In genomic region chr7:151339651-151340377, GRCh38 we compare ENCODE assay signal across 1 cellular context.
TF ChIP-seq lines count a peak whose summit lies in the region.

No MANE protein-coding gene starts in this region.

TF ChIP-seq in IMR-90, 13 proteins besides CTCF, POLR2A, EP300 and RAD21 (continued from another document):
- TF ChIP-seq BHLHE40 (IDR thresholded peaks at IDR 0.05; ENCODE audit: low read depth, low read length): no peak
- no peak for TF ChIP-seq MAZ (IDR thresholded peaks at IDR 0.05; ENCODE audit: borderline replicate concordance, low read depth, low read length)
